ENCODE assay signal across 35 cellular contexts in genomic region chr19:12727745-12728433, GRCh38. TPM values are rescaled to one million over a fixed set of nuclear protein-coding genes. Genes with fewer than 3 reads are reported as not detected.
"Had no signal": no experiment of that assay in that cellular context is flagged by ENCODE, and none has a peak within 500 bp of the region (broad histone marks: within the 10 kb centered on the region; RNA-seq: fewer than 3 reads in every experiment).

No MANE protein-coding gene starts in this region.

- H3K4me3 ChIP-seq: coronary artery, hepatocyte, left lung, lung, neural progenitor cell, ovary, prostate gland, spleen, thyroid gland, upper lobe of right lung had no signal

- H2AFZ ChIP-seq: hepatocyte, neural progenitor cell had no signal

- H3K9me3 Mint-ChIP-seq: activated naive CD4-positive, alpha-beta T cell treated with anti-CD3 and anti-CD28 coated beads, Interleukin-2, amount 10 ng/mL, durations not matched to agents 7 days and 5 days; activated T-cell treated with anti-CD3 and anti-CD28 coated beads, Interleukin-2, amount 50 U/mL, for 72 hours; endodermal cell; immature natural killer cell; naive B cell; neural progenitor cell had no signal

- ATAC-seq: activated T-cell treated with anti-CD3 and anti-CD28 coated beads, Interleukin-2, amount 50 U/mL, for 72 hours; left lung; stimulated activated naive CD8-positive, alpha-beta T cell treated with anti-CD3 and anti-CD28 coated beads, Interleukin-15, Interleukin-2, amounts not matched to agents 100 U/mL and 50 U/mL, for 24 hours; upper lobe of right lung had no signal

- H3K36me3 ChIP-seq: neural progenitor cell, ovary had no signal

- H3K27me3 Mint-ChIP-seq: activated naive CD4-positive, alpha-beta T cell treated with anti-CD3 and anti-CD28 coated beads, Interleukin-2, amount 10 ng/mL, durations not matched to agents 7 days and 5 days; naive B cell had no signal

- H3K4me3 Mint-ChIP-seq: activated naive CD4-positive, alpha-beta T cell treated with anti-CD3 and anti-CD28 coated beads, Interleukin-2, amount 10 ng/mL, durations not matched to agents 7 days and 5 days; activated T-cell treated with anti-CD3 and anti-CD28 coated beads, Interleukin-2, amount 50 U/mL, for 72 hours; endodermal cell; immature natural killer cell; neural progenitor cell had no signal

- H3K27ac Mint-ChIP-seq: activated naive CD4-positive, alpha-beta T cell treated with anti-CD3 and anti-CD28 coated beads, Interleukin-2, amount 10 ng/mL, durations not matched to agents 7 days and 5 days; activated T-cell treated with anti-CD3 and anti-CD28 coated beads, Interleukin-2, amount 50 U/mL, for 72 hours; endodermal cell; immature natural killer cell; neural progenitor cell had no signal

- H3K4me2 ChIP-seq: hepatocyte, neural progenitor cell had no signal

- H3K27ac ChIP-seq: coronary artery, hepatocyte, left lung, ovary, prostate gland, thyroid gland, upper lobe of right lung had no signal

- H3K27me3 ChIP-seq: hepatocyte, left lung, neural progenitor cell, ovary, spleen, thyroid gland, upper lobe of right lung had no signal

- H3K9ac ChIP-seq: neural progenitor cell had no signal

- DNase-seq: activated CD4-positive, alpha-beta T cell treated with anti-CD3 and anti-CD28 coated beads for 4 hours; activated CD4-positive, alpha-beta T cell treated with anti-CD3 and anti-CD28 coated beads, Interleukin-2, amount 50 U/mL, for 48 hours; activated CD4-positive, CD25-positive, alpha-beta regulatory T cell; activated CD8-positive, alpha-beta memory T cell treated with anti-CD3 and anti-CD28 coated beads, Interleukin-2, amount 50 U/mL, for 48 hours; activated effector memory CD4-positive, alpha-beta T cell treated with anti-CD3 and anti-CD28 coated beads, Interleukin-2, amount 50 U/mL, for 16 hours; activated naive CD4-positive, alpha-beta T cell treated with anti-CD3 and anti-CD28 coated beads, Interleukin-2, amount 10 ng/mL, durations not matched to agents 7 days and 5 days; activated T-cell treated with anti-CD3 and anti-CD28 coated beads, Interleukin-2, amount 50 U/mL, for 72 hours; amygdala; cerebellar nuclear complex; endodermal cell; foreskin fibroblast; immature natural killer cell; left lung; naive B cell; ovary; spleen; stimulated activated CD4-positive, alpha-beta T cell treated with anti-CD3 and anti-CD28 coated beads, Interleukin-4, amount 100 ng/mL, for 1 hour; stimulated activated naive CD8-positive, alpha-beta T cell treated with anti-CD3 and anti-CD28 coated beads, Interleukin-15, Interleukin-2, amounts not matched to agents 100 U/mL and 50 U/mL, for 24 hours; T-helper 1 cell; T1000; thyroid gland; upper lobe of right lung had no signal

- H3K9me3 ChIP-seq: left lung, ovary, prostate gland, spleen, thyroid gland, upper lobe of right lung had no signal

RNA-seq across cellular contexts. Expression of gene BEST2, which starts 23.7 kb away (rescaled TPM):
- total RNA-seq: activated CD8-positive, alpha-beta memory T cell treated with anti-CD3 and anti-CD28 coated beads for 36 hours; activated T-cell treated with anti-CD3 and anti-CD28 coated beads, Interleukin-2, amount 50 U/mL, for 72 hours; epithelial cell of proximal tubule; fibroblast of lung; glomerular endothelial cell; hepatocyte; kidney epithelial cell; left lung; lung; mesenteric fat pad; mucosa of gallbladder; ovary; spleen; subcutaneous adipose tissue; thyroid gland; upper lobe of right lung had no signal
- polyA plus RNA-seq: fibroblast of lung, hepatocyte, immature natural killer cell, ovary, spleen had no signal
